1 cellular context compared by ENCODE assay signal in genomic region chr16:20001856-20002707, GRCh38.
TF ChIP-seq lines count a peak whose summit lies in the region.

No MANE protein-coding gene starts in this region.

TF ChIP-seq in HepG2, 621 proteins besides CTCF, POLR2A, EP300 and RAD21 (continued from another document and continues in another):
- TF ChIP-seq ZNF318 (CRISPR knock-in tag; IDR thresholded peaks at IDR 0.05) (no peak), POGK (CRISPR knock-in tag; conservative IDR thresholded peaks at IDR 0.05) (peak; percentile 77), TOE1 (CRISPR knock-in tag; IDR thresholded peaks at IDR 0.05) (no peak), JUNB (CRISPR knock-in tag; IDR thresholded peaks at IDR 0.05; ENCODE audit: borderline replicate concordance) (no peak), ZNF496 (CRISPR knock-in tag; IDR thresholded peaks at IDR 0.05; ENCODE audit: insufficient replicate concordance) (no peak), PRDM4 (CRISPR knock-in tag; IDR thresholded peaks at IDR 0.05; ENCODE audit: borderline replicate concordance) (no peak), MIER3 (CRISPR knock-in tag; IDR thresholded peaks at IDR 0.05; ENCODE audit: borderline replicate concordance) (no peak), CHCHD3 (CRISPR knock-in tag; IDR thresholded peaks at IDR 0.05) (no peak; the same call in 1 of the 2 replicates), RBM22 (optimal IDR thresholded peaks at IDR 0.05; ENCODE audit: low read length) (no peak), JUND (CRISPR knock-in tag; IDR thresholded peaks at IDR 0.05) (no peak), MAX (IDR thresholded peaks at IDR 0.05) (peak; percentile 45), ZFP37 (CRISPR knock-in tag; IDR thresholded peaks at IDR 0.05; ENCODE audit: borderline replicate concordance) (no peak), TGIF2 (CRISPR knock-in tag; IDR thresholded peaks at IDR 0.05) (no peak), GATAD2A (CRISPR knock-in tag; IDR thresholded peaks at IDR 0.05) (peak; percentile 70), KDM5B (CRISPR knock-in tag; IDR thresholded peaks at IDR 0.05; ENCODE audit: borderline replicate concordance) (no peak; the same call in 1 of the 2 replicates), AHDC1 (CRISPR knock-in tag; IDR thresholded peaks at IDR 0.05; ENCODE audit: borderline replicate concordance) (peak; percentile 49; the same call in 1 of the 2 replicates), FOXC1 (CRISPR knock-in tag; IDR thresholded peaks at IDR 0.05; ENCODE audit: borderline replicate concordance) (no peak; the same call in 1 of the 2 replicates), TRIM22 (IDR thresholded peaks at IDR 0.05) (no peak), SSRP1 (CRISPR knock-in tag; IDR thresholded peaks at IDR 0.05) (0 out of 2 replicates have a peak, but pooled peaks have one; percentile 56), PLRG1 (conservative IDR thresholded peaks at IDR 0.05) (no peak), ZNF652 (CRISPR knock-in tag; IDR thresholded peaks at IDR 0.05; ENCODE audit: borderline replicate concordance, low read depth) (peak; percentile 99), TIGD3 (CRISPR knock-in tag; IDR thresholded peaks at IDR 0.05; ENCODE audit: borderline replicate concordance) (no peak), ZGPAT (CRISPR knock-in tag; IDR thresholded peaks at IDR 0.05) (peak; percentile 59; the same call in 1 of the 2 replicates), CREM (IDR thresholded peaks at IDR 0.05) (no peak), CREM (CRISPR knock-in tag; IDR thresholded peaks at IDR 0.05) (no peak), ZNF576 (CRISPR knock-in tag; IDR thresholded peaks at IDR 0.05) (no peak), ZNF879 (CRISPR knock-in tag; IDR thresholded peaks at IDR 0.05) (no peak), ETV6 (CRISPR knock-in tag; conservative IDR thresholded peaks at IDR 0.05) (no peak), ZNF414 (CRISPR knock-in tag; IDR thresholded peaks at IDR 0.05) (no peak), SMAD1 (CRISPR knock-in tag; IDR thresholded peaks at IDR 0.05; ENCODE audit: borderline replicate concordance, low read depth) (peak; percentile 74), CBFB (CRISPR knock-in tag; IDR thresholded peaks at IDR 0.05) (no peak), NCOR1 (IDR thresholded peaks at IDR 0.05; ENCODE audit: borderline replicate concordance, low read length) (no peak), SRSF9 (IDR thresholded peaks at IDR 0.05; ENCODE audit: borderline replicate concordance, insufficient read depth, low read depth, low read length, poor library complexity, severe bottlenecking) (no peak)
